Comparison of ENCODE assay signal across 8 cellular contexts in the genomic region with DNA sequence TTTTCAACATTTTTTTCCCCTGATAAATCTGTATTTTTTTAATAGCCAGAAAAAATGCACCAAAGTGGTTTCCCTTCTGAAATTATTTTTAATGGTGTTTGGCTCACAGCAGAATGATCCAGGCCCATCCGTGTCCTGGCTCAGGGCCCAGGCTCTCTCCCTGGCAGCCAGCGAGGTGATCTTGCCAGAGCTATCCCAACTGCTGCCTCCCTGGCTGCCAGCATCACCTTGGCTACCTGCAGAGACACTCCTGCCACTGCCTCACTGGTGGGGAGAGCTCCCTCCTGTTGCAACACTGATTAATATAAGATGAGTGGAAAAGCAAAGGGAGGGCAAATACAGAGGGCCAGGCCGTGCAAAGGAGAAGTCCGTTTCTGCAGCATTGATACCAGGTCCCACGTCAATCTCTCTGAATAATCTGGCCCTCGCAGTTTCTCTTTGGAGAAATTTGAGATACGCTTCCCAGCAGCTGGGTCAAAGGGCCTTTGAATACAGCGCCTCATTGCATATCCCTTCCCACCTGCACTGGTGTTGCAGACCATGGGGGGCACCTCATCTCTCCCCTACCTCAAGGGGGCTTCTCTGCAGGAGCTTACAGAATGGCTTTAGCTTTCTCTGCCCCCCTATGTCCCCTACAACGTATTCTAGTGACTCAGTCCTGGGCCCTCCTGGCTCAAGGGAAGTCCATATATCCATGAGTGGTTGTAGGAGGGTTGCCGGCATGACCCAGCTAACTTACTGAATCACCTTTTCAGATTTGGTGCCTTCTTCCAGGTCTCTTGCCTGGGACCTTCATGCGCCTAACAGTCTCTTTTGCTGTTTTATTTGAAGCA. TPM values are rescaled to one million over a fixed set of nuclear protein-coding genes. Genes with fewer than 3 reads are reported as not detected.
DNase-seq lines count a peak whose midpoint lies in the region; ATAC-seq and TF ChIP-seq lines count a peak whose summit lies in the region.

No MANE protein-coding gene starts in this region.

- no peaks in the 10 kb centered on the region for H3K36me3 Mint-ChIP-seq in activated T-cell treated with anti-CD3 and anti-CD28 coated beads, Interleukin-2, amount 50 U/mL, for 24 hours (ENCODE audit: low read depth)

- DNase-seq in EH (ENCODE audit: low read depth) (peak; percentile 81), RPMI7951 (ENCODE audit: low read depth) (peak; percentile 57), fibroblast of the aortic adventitia (ENCODE audit: low read depth) (peak; percentile 72), psoas muscle (peak; percentile 62 to 63), inferior parietal cortex (ENCODE audit: extremely low spot score) (no peak), GM19240 (ENCODE audit: insufficient read length, low spot score) (no peak)
- DNase-seq in activated T-cell treated with anti-CD3 and anti-CD28 coated beads, Interleukin-2, amount 50 U/mL, for 24 hours: no peak

- intact Hi-C loops in psoas muscle (cut with DNase I): no loop called here

- no peaks in the 10 kb centered on the region for H3K9me3 Mint-ChIP-seq in activated T-cell treated with anti-CD3 and anti-CD28 coated beads, Interleukin-2, amount 50 U/mL, for 24 hours

- H3K4me1 ChIP-seq in psoas muscle: peaks cover 4% of the 10 kb centered on the region

- no peaks in the 10 kb centered on the region for H3K27me3 Mint-ChIP-seq in activated T-cell treated with anti-CD3 and anti-CD28 coated beads, Interleukin-2, amount 50 U/mL, for 24 hours

- no peaks in the 10 kb centered on the region for H3K36me3 ChIP-seq in psoas muscle (ENCODE audit: insufficient read depth in 1 of 2, low read depth in 1 of 2)

- H3K27ac ChIP-seq in psoas muscle: peak overlapping the region; percentile 53

- ATAC-seq in psoas muscle (peak in 3 of 4 donors; percentile 51 to 65 (median 63)), HG03521 (IDR thresholded peaks at IDR 0.05; ENCODE audit: unreplicated experiment) (no peak)

- no peak overlapping the region for H3K4me3 Mint-ChIP-seq in activated T-cell treated with anti-CD3 and anti-CD28 coated beads, Interleukin-2, amount 50 U/mL, for 24 hours

- H3K4me3 ChIP-seq in fibroblast of the aortic adventitia (ENCODE audit: low read depth, low read length) (no peak overlapping the region), psoas muscle (no peak overlapping the region)

- peaks cover 42% of the 10 kb centered on the region for H3K4me1 Mint-ChIP-seq in activated T-cell treated with anti-CD3 and anti-CD28 coated beads, Interleukin-2, amount 50 U/mL, for 24 hours (ENCODE audit: low read depth)

- H3K27me3 ChIP-seq in psoas muscle (ENCODE audit: insufficient read depth in 3 of 3, low read length in 2 of 3): no peaks in the 10 kb centered on the region

- H3K27ac Mint-ChIP-seq in activated T-cell treated with anti-CD3 and anti-CD28 coated beads, Interleukin-2, amount 50 U/mL, for 24 hours: no peak overlapping the region

- 33 to 45% (median 34%) methylated on average over 11 of the region's 11 CpGs for WGBS in psoas muscle, 3 donors

- H3K9me3 ChIP-seq in psoas muscle: no peaks in the 10 kb centered on the region

- TF ChIP-seq CTCF in fibroblast of the aortic adventitia (IDR thresholded peaks at IDR 0.05; ENCODE audit: insufficient read depth, low read length) (no peak), psoas muscle (IDR thresholded peaks at IDR 0.05) (no peak)

RNA-seq across cellular contexts. Expression of a gene that starts 12.8 kb away (rescaled TPM):
- 541 and 689 TPM in 2 replicates for total RNA-seq in RPMI7951 (2014; rRNA removed; shearing (Covaris generic))
- total RNA-seq in fibroblast of the aortic adventitia (ENCODE audit: low replicate concordance) (348 and 555 TPM in 2 replicates), psoas muscle (10 to 100 TPM; 45.6 to 82.3 (median 66.2) TPM)
- polyA plus RNA-seq in psoas muscle: 100 to 1,000 TPM in 2 of 3 donors, 10 to 100 TPM in 1; 88.1 to 202 (median 115) TPM

RNA-seq across cellular contexts. Expression of a gene that starts 25.9 kb away (rescaled TPM):
- total RNA-seq in RPMI7951 (2014; rRNA removed; shearing (Covaris generic)): 3.0 and 5.0 TPM in 2 replicates
- total RNA-seq in fibroblast of the aortic adventitia (ENCODE audit: low replicate concordance): 1.3 and 3.5 TPM in 2 replicates
- under 1 TPM in 3 of 4 donors, not detected in 1; 0.30 to 0.57 (median 0.34) TPM for total RNA-seq in psoas muscle
- polyA plus RNA-seq in psoas muscle: under 1 TPM; 0.12 to 0.18 (median 0.17) TPM

Comparison
In these comparisons a context has a peak if more than half of its experiments do, and no peak if none do; other contexts are left out.
1. DNase-seq: peak in EH (single experiment), RPMI7951 (single experiment), fibroblast of the aortic adventitia (single experiment) and psoas muscle (2 of 2); none in inferior parietal cortex (single experiment), activated T-cell treated with anti-CD3 and anti-CD28 coated beads, Interleukin-2, amount 50 U/mL, for 24 hours (single experiment) and GM19240 (single experiment).